10 cellular contexts compared by ENCODE assay signal in the genomic region with DNA sequence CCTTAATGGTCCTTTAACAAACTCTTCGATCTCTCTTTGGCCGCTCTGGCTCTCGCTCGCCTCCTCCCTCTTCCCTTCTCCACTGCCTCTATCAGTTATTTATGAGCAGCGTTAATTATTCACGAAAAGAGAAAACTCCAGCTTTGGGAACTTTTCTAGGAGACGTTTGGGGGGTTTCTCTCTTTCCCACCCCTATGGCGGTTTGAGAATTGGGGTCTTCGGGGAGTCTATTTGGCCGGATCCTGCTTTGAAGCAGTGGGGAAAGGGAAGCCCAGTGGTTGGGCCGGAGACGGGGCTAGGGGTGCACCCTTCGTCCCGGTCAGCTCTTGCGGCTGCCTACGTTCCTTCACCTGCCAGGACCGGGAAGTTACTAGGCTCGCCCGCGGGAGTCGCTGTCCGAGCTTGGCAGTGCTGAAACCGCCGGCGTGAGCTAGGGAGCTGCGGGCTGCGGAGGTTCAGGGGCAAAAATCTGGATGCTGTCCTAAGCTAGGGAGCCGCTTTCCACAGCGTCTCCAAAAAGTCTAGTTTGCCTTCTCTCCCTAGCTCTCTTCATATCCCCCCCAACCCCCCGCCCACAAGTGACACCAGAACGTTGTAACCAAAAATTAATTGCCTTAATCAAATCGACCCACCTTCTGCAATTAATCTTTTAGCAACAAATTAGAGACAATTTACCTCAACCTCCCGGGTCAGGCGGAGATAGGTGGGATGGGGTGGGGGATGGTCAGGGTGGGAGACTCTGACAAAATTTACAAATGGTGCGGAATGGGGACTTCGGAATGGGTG.
DNase-seq lines count a peak whose midpoint lies in the region; ATAC-seq and TF ChIP-seq lines count a peak whose summit lies in the region.
"Had no signal": no experiment of that assay in that cellular context is flagged by ENCODE, and none has a peak within 500 bp of the region (broad histone marks: within the 10 kb centered on the region; RNA-seq: fewer than 3 reads in every experiment).

No MANE protein-coding gene starts in this region.

- H3K27me3 Mint-ChIP-seq in activated naive CD8-positive, alpha-beta T cell treated with anti-CD3 and anti-CD28 coated beads, Interleukin-2, amount 50 U/mL, for 24 hours = peaks cover 88% of the 10 kb centered on the region

- H3K9me3 ChIP-seq in HEK293 (ENCODE audit: control insufficient read depth, insufficient read depth, low read depth, low read length) = no peaks in the 10 kb centered on the region

- CTCF ChIA-PET in HEK293 (lab: Yijun Ruan, JAX) = interaction anchor here (0.5 to 1.7 kb wide), 6 partner anchors 17 to 496 kb away, joined by 3 to 4 read pairs (median 3); no protein-coding TSS in a partner anchor

- H3K36me3 ChIP-seq in HEK293 (ENCODE audit: control insufficient read depth in 2 of 2, insufficient read depth in 1 of 2, low read length in 2 of 2) = no peaks in the 10 kb centered on the region

- H3K36me3 Mint-ChIP-seq in activated naive CD8-positive, alpha-beta T cell treated with anti-CD3 and anti-CD28 coated beads, Interleukin-2, amount 50 U/mL, for 24 hours (ENCODE audit: low read depth) = no peaks in the 10 kb centered on the region

- peak; percentile 51 for TF ChIP-seq CTCF in 22Rv1 (IDR thresholded peaks at IDR 0.05)
- no peak for TF ChIP-seq CTCF in HEK293 (tag by site-specific recombination; IDR thresholded peaks at IDR 0.05)

- no peak overlapping the region for H3K4me3 Mint-ChIP-seq in activated naive CD8-positive, alpha-beta T cell treated with anti-CD3 and anti-CD28 coated beads, Interleukin-2, amount 50 U/mL, for 24 hours

- H3K27ac ChIP-seq in 22Rv1 (no peak overlapping the region), HEK293 (ENCODE audit: extremely low read depth, low read depth, low read length) (no peak overlapping the region)

- no peaks in the 10 kb centered on the region for H3K9me3 Mint-ChIP-seq in activated naive CD8-positive, alpha-beta T cell treated with anti-CD3 and anti-CD28 coated beads, Interleukin-2, amount 50 U/mL, for 24 hours

- ATAC-seq in activated naive CD8-positive, alpha-beta T cell treated with anti-CD3 and anti-CD28 coated beads, Interleukin-2, amount 50 U/mL, for 24 hours = no peak
- ATAC-seq in GM21576 (IDR thresholded peaks at IDR 0.05; ENCODE audit: unreplicated experiment) (no peak), HG03139 (IDR thresholded peaks at IDR 0.05; ENCODE audit: unreplicated experiment) (no peak)

- POLR2A ChIA-PET in HEK293 (lab: Yijun Ruan, JAX) = no interaction called here

- DNase-seq in activated naive CD8-positive, alpha-beta T cell treated with anti-CD3 and anti-CD28 coated beads, Interleukin-2, amount 50 U/mL, for 24 hours = peak; percentile 36
- peak; percentile 84 for DNase-seq in iPS-NIHi11 (ENCODE audit: low spot score)
- DNase-seq in NK-92 (lab: John Stamatoyannopoulos, UW; ENCODE audit: unreplicated experiment) = no peak
- no peak for DNase-seq in activated effector memory CD4-positive, alpha-beta T cell treated with Interleukin-2 at 50 U/mL for 16 hours
- DNase-seq: DMS79, NCI-H69 had no signal

- no peak overlapping the region for H3K4me3 ChIP-seq in HEK293 (ENCODE audit: low read depth, low read length)

- peaks cover 4% of the 10 kb centered on the region for H3K4me1 Mint-ChIP-seq in activated naive CD8-positive, alpha-beta T cell treated with anti-CD3 and anti-CD28 coated beads, Interleukin-2, amount 50 U/mL, for 24 hours

- H3K27ac Mint-ChIP-seq in activated naive CD8-positive, alpha-beta T cell treated with anti-CD3 and anti-CD28 coated beads, Interleukin-2, amount 50 U/mL, for 24 hours = no peak overlapping the region

- no peaks in the 10 kb centered on the region for H3K4me1 ChIP-seq in HEK293 (ENCODE audit: control insufficient read depth, insufficient read depth, low read length)

TF ChIP-seq in HEK293, 187 proteins besides CTCF, POLR2A, EP300 and RAD21:
- TF ChIP-seq REST (tag by site-specific recombination; IDR thresholded peaks at IDR 0.05) (peak; percentile 92), ZNF121 (tag by site-specific recombination; IDR thresholded peaks at IDR 0.05) (no peak), ZNF549 (tag by site-specific recombination; IDR thresholded peaks at IDR 0.05) (peak; percentile 94), ZNF623 (tag by site-specific recombination; IDR thresholded peaks at IDR 0.05) (no peak), ZNF146 (tag by site-specific recombination; IDR thresholded peaks at IDR 0.05) (no peak), ZNF132 (tag by site-specific recombination; IDR thresholded peaks at IDR 0.05; ENCODE audit: borderline replicate concordance) (no peak), ZNF76 (tag by site-specific recombination; IDR thresholded peaks at IDR 0.05; ENCODE audit: borderline replicate concordance, low read depth) (no peak)
- TF ChIP-seq, protein P1, sequence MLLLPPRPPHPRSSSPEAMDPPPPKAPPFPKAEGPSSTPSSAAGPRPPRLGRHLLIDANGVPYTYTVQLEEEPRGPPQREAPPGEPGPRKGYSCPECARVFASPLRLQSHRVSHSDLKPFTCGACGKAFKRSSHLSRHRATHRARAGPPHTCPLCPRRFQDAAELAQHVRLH (tag by site-specific recombination; IDR thresholded peaks at IDR 0.05) = no peak

Comparison
In these comparisons a context has a peak if more than half of its experiments do, and no peak if none do; other contexts are left out.
1. DNase-seq: peak in activated naive CD8-positive, alpha-beta T cell treated with anti-CD3 and anti-CD28 coated beads, Interleukin-2, amount 50 U/mL, for 24 hours (single experiment) and iPS-NIHi11 (single experiment); none in NK-92 (single experiment) and activated effector memory CD4-positive, alpha-beta T cell treated with Interleukin-2 at 50 U/mL for 16 hours (single experiment).